1 cellular context compared by ENCODE assay signal in genomic region chr3:170059447-170059846, GRCh38.
A peak's percentile ranks its signal among the peaks of the same experiment; 100 is the strongest.
TF ChIP-seq lines count a peak whose summit lies in the region.

No MANE protein-coding gene starts in this region.

TF ChIP-seq in H1, 55 proteins besides CTCF, POLR2A, EP300 and RAD21:
- no peak for TF ChIP-seq ASH2L (IDR thresholded peaks at IDR 0.05; ENCODE audit: low read length)
- TF ChIP-seq SUZ12 (IDR thresholded peaks at IDR 0.05; ENCODE audit: low read length), result no peak
- TF ChIP-seq CEBPB (IDR thresholded peaks at IDR 0.05; ENCODE audit: low read depth, low read length), result 0 out of 2 replicates have a peak, but pooled peaks have one; percentile 24
